ENCODE assay signal across 17 cellular contexts in genomic region chr11:69165775-69166174, GRCh38. TPM values are rescaled to one million over a fixed set of nuclear protein-coding genes. Genes with fewer than 3 reads are reported as not detected.
"Had no signal": no experiment of that assay in that cellular context is flagged by ENCODE, and none has a peak within 500 bp of the region (broad histone marks: within the 10 kb centered on the region; RNA-seq: fewer than 3 reads in every experiment).

No MANE protein-coding gene starts in this region.

- H3K4me1 Mint-ChIP-seq: immature natural killer cell had no signal

- H3K36me3 ChIP-seq: esophagus squamous epithelium, heart right ventricle, left ventricle myocardium inferior, ovary, right lobe of liver, tibial artery had no signal

- H3K27ac Mint-ChIP-seq: activated CD4-positive, alpha-beta memory T cell treated with anti-CD3 and anti-CD28 coated beads for 36 hours; activated CD4-positive, alpha-beta T cell treated with anti-CD3 and anti-CD28 coated beads for 36 hours; immature natural killer cell had no signal

- H3K27me3 ChIP-seq: body of pancreas, heart right ventricle, ovary, right lobe of liver, tibial artery had no signal

- H3K36me3 Mint-ChIP-seq: activated CD4-positive, alpha-beta memory T cell treated with anti-CD3 and anti-CD28 coated beads for 36 hours had no signal

- DNase-seq: effector memory CD4-positive, alpha-beta T cell; esophagus squamous epithelium; immature natural killer cell; ovary; right lobe of liver; stimulated activated CD4-positive, alpha-beta T cell treated with anti-CD3 and anti-CD28 coated beads, Interleukin-4, amount 100 ng/mL, for 4 hours; stimulated activated naive CD4-positive, alpha-beta T cell had no signal

- H3K9me3 ChIP-seq: body of pancreas, esophagus squamous epithelium, ovary, right lobe of liver, tibial artery had no signal

- H3K4me3 ChIP-seq: body of pancreas, heart right ventricle, ovary, right lobe of liver had no signal

- H3K9me3 Mint-ChIP-seq: immature natural killer cell had no signal

- H3K27me3 Mint-ChIP-seq: activated CD4-positive, alpha-beta T cell treated with anti-CD3 and anti-CD28 coated beads for 36 hours had no signal

- H3K4me1 ChIP-seq: right lobe of liver had no signal

- H3K27ac ChIP-seq: body of pancreas, esophagus squamous epithelium, ovary, right lobe of liver, VCaP had no signal

- H3K4me3 Mint-ChIP-seq: activated CD4-positive, alpha-beta memory T cell treated with anti-CD3 and anti-CD28 coated beads for 36 hours; activated CD4-positive, alpha-beta T cell treated with anti-CD3 and anti-CD28 coated beads for 36 hours; activated naive CD8-positive, alpha-beta T cell treated with anti-CD3 and anti-CD28 coated beads, Interleukin-2, amount 10 ng/mL, durations not matched to agents 7 days and 5 days; immature natural killer cell had no signal

RNA-seq across cellular contexts. Expression of gene SMIM38, which starts 10.0 kb away (rescaled TPM):
- total RNA-seq: endothelial cell of umbilical vein, left ventricle myocardium inferior, right lobe of liver had no signal
- polyA plus RNA-seq: immature natural killer cell; naive thymus-derived CD4-positive, alpha-beta T cell had no signal
